ENCODE assay signal across 4 cellular contexts in genomic region chr5:61912559-61912958, GRCh38.
"Had no signal": no experiment of that assay in that cellular context is flagged by ENCODE, and none has a peak within 500 bp of the region (broad histone marks: within the 10 kb centered on the region; RNA-seq: fewer than 3 reads in every experiment).

No MANE protein-coding gene starts in this region.

- H3K4me3 ChIP-seq: K562 had no signal

- ATAC-seq: HepG2, K562 had no signal

- H3K27ac ChIP-seq: HL-60, KMS-11 had no signal
